8 cellular contexts compared by ENCODE assay signal in genomic region chr9:72271617-72272478, GRCh38.
DNase-seq lines count a peak whose midpoint lies in the region; ATAC-seq and TF ChIP-seq lines count a peak whose summit lies in the region.

No MANE protein-coding gene starts in this region.

- CTCF ChIA-PET in A673 (lab: Charles Lee): interaction anchor here (0.5 to 1.8 kb wide), 8 partner anchors 16 to 550 kb away, joined by 3 to 22 read pairs (median 4); no protein-coding TSS in a partner anchor

- no peaks in the 10 kb centered on the region for H3K36me3 Mint-ChIP-seq in progenitor cell of endocrine pancreas (ENCODE audit: insufficient read depth)

- BruUV-seq in A673 (replicated peaks; lab: Mats Ljungman, UMichigan): no TSS peak

- H3K4me3 Mint-ChIP-seq in progenitor cell of endocrine pancreas (ENCODE audit: low read depth): no peak overlapping the region

- H3K9me3 Mint-ChIP-seq in progenitor cell of endocrine pancreas (ENCODE audit: low read depth): no peaks in the 10 kb centered on the region

- no peaks in the 10 kb centered on the region for H3K4me1 Mint-ChIP-seq in progenitor cell of endocrine pancreas (ENCODE audit: low read depth)

- no peaks in the 10 kb centered on the region for H3K4me1 ChIP-seq in A673 (ENCODE audit: insufficient read depth, low read length, poor library complexity, severe bottlenecking)

- POLR2A ChIA-PET in A673 (lab: Charles Lee; ENCODE audit: low non-redundant PET): interaction anchor here (0.5 kb wide), 1 partner anchor 1141 kb away, joined by 4 read pairs; no protein-coding TSS in a partner anchor

- peaks cover 6% of the 10 kb centered on the region for H3K27me3 Mint-ChIP-seq in progenitor cell of endocrine pancreas

- H3K36me3 ChIP-seq in A673 (ENCODE audit: insufficient read depth, low read length, poor library complexity, severe bottlenecking): no peaks in the 10 kb centered on the region

- no peaks in the 10 kb centered on the region for H3K27me3 ChIP-seq in A673 (replicated peaks; ENCODE audit: insufficient read depth, low read depth, low read length, poor library complexity)

- TF ChIP-seq CTCF in A673 (conservative IDR thresholded peaks at IDR 0.05; ENCODE audit: low read depth, low read length): peak; percentile 85
- TF ChIP-seq CTCF in progenitor cell of endocrine pancreas (IDR thresholded peaks at IDR 0.05; ENCODE audit: unreplicated experiment): peak; percentile 91

- H3K27ac ChIP-seq in A673 (ENCODE audit: low read depth, low read length, poor library complexity, severe bottlenecking): no peak overlapping the region

- intact Hi-C loops in A673 (cut with micrococcal nuclease; ENCODE audit: unreplicated experiment): loop anchor here (1.0 to 2.0 kb wide), 2 partner anchors 69 to 465 kb away; no protein-coding TSS in a partner anchor

- no peak overlapping the region for H3K27ac Mint-ChIP-seq in progenitor cell of endocrine pancreas

- no peaks in the 10 kb centered on the region for H3K9me3 ChIP-seq in A673 (ENCODE audit: low read depth, low read length, poor library complexity, severe bottlenecking)

- peak; percentile 56 for ATAC-seq in HG02870 (IDR thresholded peaks at IDR 0.05; ENCODE audit: unreplicated experiment)
- ATAC-seq in HG03108 (IDR thresholded peaks at IDR 0.05; ENCODE audit: unreplicated experiment): no peak

- peak; percentile 62 for DNase-seq in A673 (ENCODE audit: low spot score)
- peak; percentile 82 for DNase-seq in GM03348 (ENCODE audit: low spot score)
- peak; percentile 59 for DNase-seq in NCI-H748 (lab: John Stamatoyannopoulos, UW; ENCODE audit: unreplicated experiment)
- DNase-seq in activated T-cell treated with anti-CD3 and anti-CD28 coated beads, Interleukin-2, amount 50 U/mL, for 48 hours: peak; percentile 25 to 26
- peak; percentile 63 for DNase-seq in germinal center (ENCODE audit: low spot score)
- peak; percentile 47 for DNase-seq in progenitor cell of endocrine pancreas (ENCODE audit: low spot score, unreplicated experiment)

- H3K4me3 ChIP-seq in A673 (ENCODE audit: low read depth, low read length, poor library complexity, severe bottlenecking): no peak overlapping the region

Comparison
In these comparisons a context has a peak if more than half of its experiments do, and no peak if none do; other contexts are left out.
1. DNase-seq: peak in every context shown above with its lines; median percentile 82 in GM03348; 63 in germinal center; 62 in A673; 59 in NCI-H748; 47 in progenitor cell of endocrine pancreas; 26 in activated T-cell treated with anti-CD3 and anti-CD28 coated beads, Interleukin-2, amount 50 U/mL, for 48 hours.